ENCODE assay signal across 8 cellular contexts in the genomic region with DNA sequence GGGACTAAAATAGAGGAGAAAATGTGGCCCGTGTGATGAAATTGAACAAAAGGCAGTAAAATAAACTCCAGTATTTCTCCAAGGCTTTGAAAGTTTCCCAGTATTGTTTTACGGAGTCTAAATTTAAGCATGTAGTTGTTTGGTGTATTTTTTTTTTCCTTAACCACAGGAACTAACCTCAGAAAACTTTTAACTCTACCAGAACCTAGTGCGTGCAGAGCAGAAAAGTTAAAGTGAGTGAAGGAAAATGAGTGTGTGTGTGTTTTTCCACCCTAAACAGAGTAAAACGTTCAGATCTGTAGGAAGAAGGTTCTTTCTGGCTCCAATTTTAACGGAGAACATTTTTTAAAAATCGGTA. TPM values are rescaled to one million over a fixed set of nuclear protein-coding genes. Genes with fewer than 3 reads are reported as not detected.
A peak's percentile ranks its signal among the peaks of the same experiment; 100 is the strongest.
DNase-seq lines count a peak whose midpoint lies in the region; ATAC-seq and TF ChIP-seq lines count a peak whose summit lies in the region.

No MANE protein-coding gene starts in this region.

- H3F3A ChIP-seq in PC-9 (ENCODE audit: insufficient read depth, low read depth), result peaks cover 21% of the 10 kb centered on the region

- H4K20me1 ChIP-seq in PC-9 (ENCODE audit: insufficient read depth), result peaks cover 23% of the 10 kb centered on the region; the same call in 1 of the 2 replicates

- H3K4me1 ChIP-seq in CD8-positive, alpha-beta memory T cell (ENCODE audit: insufficient read depth, low read length), result peaks cover 4% of the 10 kb centered on the region
- peaks cover 65% of the 10 kb centered on the region for H3K4me1 ChIP-seq in PC-9 (replicated peaks; ENCODE audit: insufficient read depth)

- no peak overlapping the region for H3K4me3 ChIP-seq in CD8-positive, alpha-beta memory T cell (ENCODE audit: low read length)
- peak overlapping the region; percentile 92 for H3K4me3 ChIP-seq in PC-9

- POLR2A ChIA-PET in CD8-positive, alpha-beta memory T cell (lab: Charles Lee), result no interaction called here
- POLR2A ChIA-PET in PC-9 (lab: Charles Lee; ENCODE audit: unreplicated experiment), result no interaction called here

- DNase-seq in CD8-positive, alpha-beta memory T cell, result peak in 1 of 5 donors; percentile 8
- no peak for DNase-seq in PC-9
- no peak for DNase-seq in epithelial cell of prostate (ENCODE audit: low read depth, low spot score)
- DNase-seq in osteocyte (ENCODE audit: extremely low spot score, unreplicated experiment), result no peak
- DNase-seq in CD1c-positive myeloid dendritic cell (ENCODE audit: extremely low spot score), result no peak
- DNase-seq in hypothalamus (lab: John Stamatoyannopoulos, UW), result no peak
- no peak for DNase-seq in COLO668 (lab: John Stamatoyannopoulos, UW; ENCODE audit: unreplicated experiment)

- peak overlapping the region; percentile 68 to 82 (median 74) for H3K4me3 Mint-ChIP-seq in CD8-positive, alpha-beta memory T cell
- H3K4me3 Mint-ChIP-seq in osteocyte (ENCODE audit: unreplicated experiment), result peak overlapping the region; percentile 78

- H3K9me3 ChIP-seq in CD8-positive, alpha-beta memory T cell (ENCODE audit: low read length), result no peaks in the 10 kb centered on the region
- no peaks in the 10 kb centered on the region for H3K9me3 ChIP-seq in PC-9 (ENCODE audit: insufficient read depth, low read depth)

- H3K4me2 ChIP-seq in PC-9, result peak overlapping the region; percentile 98

- peaks cover 0 to 2% (median 0%) of the 10 kb centered on the region in 3 donors for H3K36me3 Mint-ChIP-seq in CD8-positive, alpha-beta memory T cell
- H3K36me3 Mint-ChIP-seq in osteocyte (ENCODE audit: unreplicated experiment), result peaks cover 2% of the 10 kb centered on the region

- H3K27me3 Mint-ChIP-seq in CD8-positive, alpha-beta memory T cell, result peaks cover 32 to 63% of the 10 kb centered on the region in 2 donors
- H3K27me3 Mint-ChIP-seq in osteocyte (ENCODE audit: unreplicated experiment), result peaks cover 18% of the 10 kb centered on the region

- no peaks in the 10 kb centered on the region for H3K36me3 ChIP-seq in CD8-positive, alpha-beta memory T cell (ENCODE audit: insufficient read depth, low read length)
- 0 out of 2 replicates have a peak, but pooled peaks cover 6% of the 10 kb centered on the region for H3K36me3 ChIP-seq in PC-9 (ENCODE audit: low read depth)

- ATAC-seq in GM18511 (IDR thresholded peaks at IDR 0.05; ENCODE audit: unreplicated experiment), result no peak

- H2AFZ ChIP-seq in PC-9, result peak overlapping the region; percentile 75

- TF ChIP-seq CTCF in PC-9 (conservative IDR thresholded peaks at IDR 0.05) (no peak), osteocyte (IDR thresholded peaks at IDR 0.05) (no peak)

- BruUV-seq in PC-9 (replicated peaks; lab: Mats Ljungman, UMichigan), result no TSS peak

- H3K27ac Mint-ChIP-seq in CD8-positive, alpha-beta memory T cell, result peak overlapping the region in 2 of 8 donors; percentile 17 to 18
- peak overlapping the region; percentile 68 for H3K27ac Mint-ChIP-seq in osteocyte (ENCODE audit: unreplicated experiment)

- no peaks in the 10 kb centered on the region for H3K9me2 ChIP-seq in PC-9 (ENCODE audit: insufficient read depth)

- intact Hi-C loops in PC-9 (cut with micrococcal nuclease; ENCODE audit: unreplicated experiment), result loop anchor here (2.0 to 10.0 kb wide), 2 partner anchors 51 to 209 kb away; a partner anchor contains a TSS

- CTCF ChIA-PET in CD8-positive, alpha-beta memory T cell (lab: Charles Lee), result no interaction called here
- CTCF ChIA-PET in PC-9 (lab: Charles Lee), result no interaction called here

- H3K9me3 Mint-ChIP-seq in CD8-positive, alpha-beta memory T cell, result peaks cover 0 to 5% (median 0%) of the 10 kb centered on the region in 5 donors
- H3K9me3 Mint-ChIP-seq in osteocyte (ENCODE audit: unreplicated experiment), result no peaks in the 10 kb centered on the region

- H3K27me3 ChIP-seq in CD8-positive, alpha-beta memory T cell (ENCODE audit: insufficient read depth, low read length, poor library complexity, severe bottlenecking), result no peaks in the 10 kb centered on the region
- no peaks in the 10 kb centered on the region for H3K27me3 ChIP-seq in PC-9 (ENCODE audit: insufficient read depth, low read depth)

- H3K27ac ChIP-seq in CD8-positive, alpha-beta memory T cell (ENCODE audit: low read depth, low read length), result no peak overlapping the region
- H3K27ac ChIP-seq in PC-9 (peak overlapping the region; percentile 73), epithelial cell of prostate (peak overlapping the region; percentile 66)

- peaks cover 62% of the 10 kb centered on the region for H3K79me2 ChIP-seq in PC-9 (ENCODE audit: low read depth)

- peaks cover 4 to 20% (median 15%) of the 10 kb centered on the region in 3 donors for H3K4me1 Mint-ChIP-seq in CD8-positive, alpha-beta memory T cell
- peaks cover 24% of the 10 kb centered on the region for H3K4me1 Mint-ChIP-seq in osteocyte (ENCODE audit: unreplicated experiment)

RNA-seq across cellular contexts. Expression of a gene that starts 0.8 kb away (rescaled TPM):
- 1 to 10 TPM; 1.5 to 2.4 TPM for total RNA-seq in CD8-positive, alpha-beta memory T cell
- 1.7 TPM for polyA plus RNA-seq in CD8-positive, alpha-beta memory T cell
- total RNA-seq in PC-9 (2021) (66.6 and 87.5 TPM in 2 replicates), osteocyte (7.1 and 8.8 TPM in 2 replicates)
